ENCODE assay signal across 10 cellular contexts in the genomic region with DNA sequence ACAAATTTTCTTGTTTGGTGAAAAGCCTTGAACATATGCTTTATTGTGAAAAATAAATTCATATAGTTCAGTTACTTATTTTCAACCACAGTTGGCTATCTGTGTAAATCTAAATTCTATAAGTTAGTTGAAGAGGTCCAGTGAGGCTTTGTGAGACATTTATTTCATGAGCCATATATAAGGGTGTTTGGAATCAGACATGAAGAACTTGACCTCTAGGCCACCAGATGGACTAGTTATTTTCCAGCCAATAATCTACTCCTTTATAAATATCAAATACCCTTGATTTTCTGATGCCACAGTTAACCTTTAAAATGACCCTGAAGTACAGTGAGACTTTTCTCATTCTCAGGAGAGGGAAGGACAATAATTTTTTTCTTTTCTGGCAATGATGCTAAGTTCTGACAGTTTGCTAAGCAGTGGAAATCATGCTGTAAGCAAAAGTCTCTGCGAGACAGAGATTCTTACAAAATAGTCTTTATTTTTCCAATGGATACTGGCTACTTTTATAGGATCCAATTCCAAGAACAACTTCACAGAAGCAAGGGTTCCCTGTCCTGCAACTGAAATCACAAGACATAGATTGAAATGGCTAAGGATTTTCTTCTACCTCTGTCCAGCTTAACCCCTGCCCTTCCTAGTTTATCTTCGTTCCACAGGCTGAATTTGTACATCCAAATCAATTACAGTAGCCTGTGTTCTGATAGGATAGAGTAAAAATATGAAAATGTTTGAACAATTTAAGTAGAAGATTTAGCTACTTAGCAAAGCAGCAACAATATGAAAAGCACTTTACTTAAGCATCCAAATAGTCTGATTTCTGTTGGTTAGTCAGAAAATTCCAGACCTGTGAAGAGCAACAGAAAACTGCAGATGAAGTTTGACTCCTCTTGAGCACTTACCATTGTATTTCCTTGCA. TPM values are rescaled to one million over a fixed set of nuclear protein-coding genes. Genes with fewer than 3 reads are reported as not detected.
DNase-seq lines count a peak whose midpoint lies in the region; ATAC-seq and TF ChIP-seq lines count a peak whose summit lies in the region.
"Had no signal": no experiment of that assay in that cellular context is flagged by ENCODE, and none has a peak within 500 bp of the region (broad histone marks: within the 10 kb centered on the region; RNA-seq: fewer than 3 reads in every experiment).

No MANE protein-coding gene starts in this region.

- peak overlapping the region in 3 of 7 donors; percentile 16 to 51 (median 21) for H3K4me3 Mint-ChIP-seq in CD8-positive, alpha-beta memory T cell
- no peak overlapping the region for H3K4me3 Mint-ChIP-seq in activated T-cell treated with anti-CD3 and anti-CD28 coated beads, Interleukin-2, amount 50 U/mL, for 24 hours
- H3K4me3 Mint-ChIP-seq: activated naive CD8-positive, alpha-beta T cell treated with anti-CD3 and anti-CD28 coated beads, Interleukin-2, amount 10 ng/mL, durations not matched to agents 7 days and 5 days had no signal

- peaks cover 25 to 49% of the 10 kb centered on the region in 2 donors for H3K27me3 Mint-ChIP-seq in CD8-positive, alpha-beta memory T cell
- H3K27me3 Mint-ChIP-seq in activated T-cell treated with anti-CD3 and anti-CD28 coated beads, Interleukin-2, amount 50 U/mL, for 24 hours: peaks cover 52% of the 10 kb centered on the region

- H4K20me1 ChIP-seq in fibroblast of lung (ENCODE audit: control insufficient read depth, extremely low read depth, insufficient read depth, low read length): no peaks in the 10 kb centered on the region

- H2AFZ ChIP-seq in fibroblast of lung (ENCODE audit: low read length): no peak overlapping the region

- TF ChIP-seq CTCF in fibroblast of lung (conservative IDR thresholded peaks at IDR 0.05 in 1 of 2, IDR thresholded peaks at IDR 0.05 in 1 of 2; ENCODE audit: low read depth in 1 of 2, low read length in 2 of 2) (no peak), psoas muscle (IDR thresholded peaks at IDR 0.05) (no peak)

- peaks cover 1 to 8% (median 7%) of the 10 kb centered on the region in 5 donors for H3K9me3 Mint-ChIP-seq in CD8-positive, alpha-beta memory T cell
- H3K9me3 Mint-ChIP-seq in activated T-cell treated with anti-CD3 and anti-CD28 coated beads, Interleukin-2, amount 50 U/mL, for 24 hours: peaks cover 8% of the 10 kb centered on the region

- H3K4me2 ChIP-seq in fibroblast of lung (ENCODE audit: extremely low read depth, insufficient read depth, low read length): peak overlapping the region; percentile 44

- H3K36me3 Mint-ChIP-seq in CD8-positive, alpha-beta memory T cell: peaks cover 0 to 22% (median 3%) of the 10 kb centered on the region in 3 donors
- no peaks in the 10 kb centered on the region for H3K36me3 Mint-ChIP-seq in activated T-cell treated with anti-CD3 and anti-CD28 coated beads, Interleukin-2, amount 50 U/mL, for 24 hours (ENCODE audit: low read depth)

- H3K79me2 ChIP-seq in fibroblast of lung (ENCODE audit: control insufficient read depth, insufficient read depth, low read length): peaks cover 93% of the 10 kb centered on the region

- H3K9me3 ChIP-seq in CD8-positive, alpha-beta memory T cell (ENCODE audit: low read length): no peaks in the 10 kb centered on the region
- H3K9me3 ChIP-seq in SK-N-MC (ENCODE audit: low read depth, low read length) (no peaks in the 10 kb centered on the region; the same call in 1 of the 2 replicates), fibroblast of lung (ENCODE audit: control insufficient read depth, insufficient read depth, low read depth, low read length) (no peaks in the 10 kb centered on the region), psoas muscle (no peaks in the 10 kb centered on the region)

- peaks cover 22 to 24% (median 22%) of the 10 kb centered on the region in 3 donors for H3K4me1 Mint-ChIP-seq in CD8-positive, alpha-beta memory T cell
- peaks cover 20% of the 10 kb centered on the region for H3K4me1 Mint-ChIP-seq in activated T-cell treated with anti-CD3 and anti-CD28 coated beads, Interleukin-2, amount 50 U/mL, for 24 hours (ENCODE audit: low read depth)

- POLR2A ChIA-PET in CD8-positive, alpha-beta memory T cell (lab: Charles Lee): no interaction called here

- peaks cover 11% of the 10 kb centered on the region for H3K27me3 ChIP-seq in CD8-positive, alpha-beta memory T cell (ENCODE audit: insufficient read depth, low read length, poor library complexity, severe bottlenecking)
- H3K27me3 ChIP-seq in fibroblast of lung (ENCODE audit: control insufficient read depth, insufficient read depth, low read length) (no peaks in the 10 kb centered on the region), psoas muscle (ENCODE audit: insufficient read depth in 3 of 3, low read length in 2 of 3) (peaks cover 0 to 19% (median 3%) of the 10 kb centered on the region in 3 donors)

- WGBS in psoas muscle, 3 donors: 43 to 57% (median 46%) methylated on average over 2 of the region's 2 CpGs

- DNase-seq in CD8-positive, alpha-beta memory T cell: no peak
- DNase-seq in SK-N-MC (ENCODE audit: low read depth, low spot score) (no peak), fibroblast of lung (ENCODE audit: low read depth in 2 of 2) (peak; percentile 50 to 56), psoas muscle (no peak), NCI-H510A (lab: John Stamatoyannopoulos, UW) (no peak)
- DNase-seq in activated T-cell treated with anti-CD3 and anti-CD28 coated beads, Interleukin-2, amount 50 U/mL, for 24 hours: no peak
- no peak for DNase-seq in activated CD4-positive, alpha-beta T cell treated with anti-CD3 and anti-CD28 coated beads for 48 hours
- DNase-seq: activated naive CD8-positive, alpha-beta T cell treated with anti-CD3 and anti-CD28 coated beads, Interleukin-2, amount 10 ng/mL, durations not matched to agents 7 days and 5 days; NCI-H1436 treated with DMSO at 0.1 percent for 48 hours had no signal

- H3K9ac ChIP-seq in SK-N-MC (ENCODE audit: insufficient read length) (no peak overlapping the region), fibroblast of lung (ENCODE audit: insufficient read depth, low read length) (peak overlapping the region; percentile 89)

- H3K36me3 ChIP-seq in CD8-positive, alpha-beta memory T cell (ENCODE audit: insufficient read depth, low read length): no peaks in the 10 kb centered on the region
- H3K36me3 ChIP-seq in SK-N-MC (ENCODE audit: insufficient read depth, low read length) (peaks cover 6% of the 10 kb centered on the region; the same call in 1 of the 2 replicates), fibroblast of lung (ENCODE audit: control insufficient read depth, insufficient read depth, low read length) (peaks cover 2% of the 10 kb centered on the region), psoas muscle (ENCODE audit: insufficient read depth in 1 of 2, low read depth in 1 of 2) (no peaks in the 10 kb centered on the region)

- CTCF ChIA-PET in CD8-positive, alpha-beta memory T cell (lab: Charles Lee): no interaction called here

- H3K4me1 ChIP-seq in CD8-positive, alpha-beta memory T cell (ENCODE audit: insufficient read depth, low read length): no peaks in the 10 kb centered on the region
- H3K4me1 ChIP-seq in fibroblast of lung (ENCODE audit: control insufficient read depth, extremely low read depth, insufficient read depth, low read length) (peaks cover 14% of the 10 kb centered on the region), psoas muscle (no peaks in the 10 kb centered on the region)

- no peak overlapping the region for H3K27ac ChIP-seq in CD8-positive, alpha-beta memory T cell (ENCODE audit: low read depth, low read length)
- H3K27ac ChIP-seq in SK-N-MC (no peak overlapping the region), fibroblast of lung (ENCODE audit: insufficient read depth, low read length) (peak overlapping the region; percentile 93), psoas muscle (no peak overlapping the region)

- peak overlapping the region in 5 of 8 donors; percentile 0 to 72 (median 29) for H3K27ac Mint-ChIP-seq in CD8-positive, alpha-beta memory T cell
- H3K27ac Mint-ChIP-seq in activated T-cell treated with anti-CD3 and anti-CD28 coated beads, Interleukin-2, amount 50 U/mL, for 24 hours: no peak overlapping the region
- H3K27ac Mint-ChIP-seq: activated naive CD8-positive, alpha-beta T cell treated with anti-CD3 and anti-CD28 coated beads, Interleukin-2, amount 10 ng/mL, durations not matched to agents 7 days and 5 days had no signal

- intact Hi-C loops in psoas muscle (cut with DNase I): no loop called here

- ATAC-seq in psoas muscle (no peak), GM21526 (IDR thresholded peaks at IDR 0.05; ENCODE audit: low FRiP score, unreplicated experiment) (no peak)

- H3K4me3 ChIP-seq in CD8-positive, alpha-beta memory T cell (ENCODE audit: low read length): no peak overlapping the region
- H3K4me3 ChIP-seq in SK-N-MC: 0 out of 2 replicates have a peak overlapping the region, but pooled peaks have one; percentile 20
- peak overlapping the region; percentile 62 to 94 (median 82) for H3K4me3 ChIP-seq in fibroblast of lung (replicated peaks in 1 of 4; ENCODE audit: control extremely low read depth in 1 of 4, insufficient read depth in 1 of 4, low read depth in 3 of 4, low read length in 4 of 4)
- H3K4me3 ChIP-seq in psoas muscle: peak overlapping the region; percentile 8

RNA-seq across cellular contexts. Expression of a gene that starts 2.3 kb away (rescaled TPM):
- not detected for total RNA-seq in CD8-positive, alpha-beta memory T cell
- polyA plus RNA-seq in CD8-positive, alpha-beta memory T cell: 0.37 TPM
- total RNA-seq in fibroblast of lung (30.8 and 56.6 TPM in 2 replicates), psoas muscle (under 1 TPM; 0.16 to 0.34 (median 0.25) TPM)
- polyA plus RNA-seq in fibroblast of lung (48.7 and 51.1 TPM in 2 replicates), psoas muscle (under 1 TPM; 0.03 to 0.35 (median 0.18) TPM)
- polyA plus RNA-seq in fibroblast of lung (2012): 43.3 and 47.2 TPM in 2 replicates
- 27.0 and 29.8 TPM in 2 replicates for polyA minus RNA-seq in fibroblast of lung (ENCODE audit: low replicate concordance)

Comparison
In these comparisons a context has a peak if more than half of its experiments do, and no peak if none do; other contexts are left out.
1. DNase-seq: peak in fibroblast of lung (2 of 2); none in CD8-positive, alpha-beta memory T cell (0 of 5), SK-N-MC (single experiment), psoas muscle (0 of 2), activated T-cell treated with anti-CD3 and anti-CD28 coated beads, Interleukin-2, amount 50 U/mL, for 24 hours (single experiment), activated CD4-positive, alpha-beta T cell treated with anti-CD3 and anti-CD28 coated beads for 48 hours (single experiment) and NCI-H510A (single experiment).
2. RNA of a gene that starts 2.3 kb away (total RNA-seq): 30.8 to 56.6 TPM in fibroblast of lung; 0.16 to 0.34 TPM in psoas muscle and not detected in CD8-positive, alpha-beta memory T cell; every median in the first group is over 10 times any median in the second.